In the genomic region with DNA sequence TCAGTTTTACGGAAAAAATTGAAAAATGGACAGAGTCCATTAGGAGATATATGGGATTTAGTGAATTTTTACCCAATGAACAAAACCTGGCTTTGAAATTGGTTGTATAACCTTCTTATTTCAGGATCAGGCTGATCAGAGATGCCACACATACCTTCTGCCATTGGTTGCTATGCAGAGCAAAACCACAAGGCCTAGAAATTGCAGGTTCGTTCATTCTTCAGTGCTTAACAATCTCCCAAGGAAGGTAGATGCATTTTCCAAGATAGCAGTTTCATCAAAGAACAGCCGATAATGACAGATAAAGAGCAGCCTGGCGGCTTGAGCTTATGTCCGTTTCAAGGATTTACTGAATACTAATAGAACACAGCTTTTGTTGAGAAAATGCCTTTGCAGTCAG, we compare ENCODE assay signal across 1 cellular context.
TF ChIP-seq lines count a peak whose summit lies in the region.

No MANE protein-coding gene starts in this region.

TF ChIP-seq in GM23338, 12 proteins besides CTCF, POLR2A, EP300 and RAD21 (continued from another document):
- TF ChIP-seq, protein P1, sequence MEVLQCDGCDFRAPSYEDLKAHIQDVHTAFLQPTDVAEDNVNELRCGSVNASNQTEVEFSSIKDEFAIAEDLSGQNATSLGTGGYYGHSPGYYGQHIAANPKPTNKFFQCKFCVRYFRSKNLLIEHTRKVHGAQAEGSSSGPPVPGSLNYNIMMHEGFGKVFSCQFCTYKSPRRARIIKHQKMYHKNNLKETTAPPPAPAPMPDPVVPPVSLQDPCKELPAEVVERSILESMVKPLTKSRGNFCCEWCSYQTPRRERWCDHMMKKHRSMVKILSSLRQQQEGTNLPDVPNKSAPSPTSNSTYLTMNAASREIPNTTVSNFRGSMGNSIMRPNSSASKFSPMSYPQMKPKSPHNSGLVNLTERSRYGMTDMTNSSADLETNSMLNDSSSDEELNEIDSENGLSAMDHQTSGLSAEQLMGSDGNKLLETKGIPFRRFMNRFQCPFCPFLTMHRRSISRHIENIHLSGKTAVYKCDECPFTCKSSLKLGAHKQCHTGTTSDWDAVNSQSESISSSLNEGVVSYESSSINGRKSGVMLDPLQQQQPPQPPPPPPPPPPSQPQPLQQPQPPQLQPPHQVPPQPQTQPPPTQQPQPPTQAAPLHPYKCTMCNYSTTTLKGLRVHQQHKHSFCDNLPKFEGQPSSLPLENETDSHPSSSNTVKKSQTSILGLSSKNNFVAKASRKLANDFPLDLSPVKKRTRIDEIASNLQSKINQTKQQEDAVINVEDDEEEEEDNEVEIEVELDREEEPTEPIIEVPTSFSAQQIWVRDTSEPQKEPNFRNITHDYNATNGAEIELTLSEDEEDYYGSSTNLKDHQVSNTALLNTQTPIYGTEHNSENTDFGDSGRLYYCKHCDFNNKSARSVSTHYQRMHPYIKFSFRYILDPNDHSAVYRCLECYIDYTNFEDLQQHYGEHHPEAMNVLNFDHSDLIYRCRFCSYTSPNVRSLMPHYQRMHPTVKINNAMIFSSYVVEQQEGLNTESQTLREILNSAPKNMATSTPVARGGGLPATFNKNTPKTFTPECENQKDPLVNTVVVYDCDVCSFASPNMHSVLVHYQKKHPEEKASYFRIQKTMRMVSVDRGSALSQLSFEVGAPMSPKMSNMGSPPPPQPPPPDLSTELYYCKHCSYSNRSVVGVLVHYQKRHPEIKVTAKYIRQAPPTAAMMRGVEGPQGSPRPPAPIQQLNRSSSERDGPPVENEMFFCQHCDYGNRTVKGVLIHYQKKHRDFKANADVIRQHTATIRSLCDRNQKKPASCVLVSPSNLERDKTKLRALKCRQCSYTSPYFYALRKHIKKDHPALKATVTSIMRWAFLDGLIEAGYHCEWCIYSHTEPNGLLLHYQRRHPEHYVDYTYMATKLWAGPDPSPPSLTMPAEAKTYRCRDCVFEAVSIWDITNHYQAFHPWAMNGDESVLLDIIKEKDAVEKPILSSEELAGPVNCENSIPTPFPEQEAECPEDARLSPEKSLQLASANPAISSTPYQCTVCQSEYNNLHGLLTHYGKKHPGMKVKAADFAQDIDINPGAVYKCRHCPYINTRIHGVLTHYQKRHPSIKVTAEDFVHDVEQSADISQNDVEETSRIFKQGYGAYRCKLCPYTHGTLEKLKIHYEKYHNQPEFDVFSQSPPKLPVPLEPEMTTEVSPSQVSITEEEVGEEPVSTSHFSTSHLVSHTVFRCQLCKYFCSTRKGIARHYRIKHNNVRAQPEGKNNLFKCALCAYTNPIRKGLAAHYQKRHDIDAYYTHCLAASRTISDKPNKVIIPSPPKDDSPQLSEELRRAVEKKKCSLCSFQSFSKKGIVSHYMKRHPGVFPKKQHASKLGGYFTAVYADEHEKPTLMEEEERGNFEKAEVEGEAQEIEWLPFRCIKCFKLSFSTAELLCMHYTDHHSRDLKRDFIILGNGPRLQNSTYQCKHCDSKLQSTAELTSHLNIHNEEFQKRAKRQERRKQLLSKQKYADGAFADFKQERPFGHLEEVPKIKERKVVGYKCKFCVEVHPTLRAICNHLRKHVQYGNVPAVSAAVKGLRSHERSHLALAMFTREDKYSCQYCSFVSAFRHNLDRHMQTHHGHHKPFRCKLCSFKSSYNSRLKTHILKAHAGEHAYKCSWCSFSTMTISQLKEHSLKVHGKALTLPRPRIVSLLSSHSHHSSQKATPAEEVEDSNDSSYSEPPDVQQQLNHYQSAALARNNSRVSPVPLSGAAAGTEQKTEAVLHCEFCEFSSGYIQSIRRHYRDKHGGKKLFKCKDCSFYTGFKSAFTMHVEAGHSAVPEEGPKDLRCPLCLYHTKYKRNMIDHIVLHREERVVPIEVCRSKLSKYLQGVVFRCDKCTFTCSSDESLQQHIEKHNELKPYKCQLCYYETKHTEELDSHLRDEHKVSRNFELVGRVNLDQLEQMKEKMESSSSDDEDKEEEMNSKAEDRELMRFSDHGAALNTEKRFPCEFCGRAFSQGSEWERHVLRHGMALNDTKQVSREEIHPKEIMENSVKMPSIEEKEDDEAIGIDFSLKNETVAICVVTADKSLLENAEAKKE (CRISPR knock-in tag; IDR thresholded peaks at IDR 0.05), result no peak
- TF ChIP-seq NANOG (IDR thresholded peaks at IDR 0.05; ENCODE audit: borderline replicate concordance) (no peak), CREB1 (CRISPR knock-in tag; IDR thresholded peaks at IDR 0.05; ENCODE audit: low read depth) (no peak), ZNF114 (CRISPR knock-in tag; IDR thresholded peaks at IDR 0.05) (no peak), POLR2AphosphoS5 (IDR thresholded peaks at IDR 0.05; ENCODE audit: low read depth) (no peak), EZH2 (IDR thresholded peaks at IDR 0.05; ENCODE audit: low read depth, unreplicated experiment) (no peak), EZH2phosphoT487 (IDR thresholded peaks at IDR 0.05; ENCODE audit: unreplicated experiment) (no peak), JUNB (IDR thresholded peaks at IDR 0.05; ENCODE audit: unreplicated experiment) (no peak)
- TF ChIP-seq, protein P2, sequence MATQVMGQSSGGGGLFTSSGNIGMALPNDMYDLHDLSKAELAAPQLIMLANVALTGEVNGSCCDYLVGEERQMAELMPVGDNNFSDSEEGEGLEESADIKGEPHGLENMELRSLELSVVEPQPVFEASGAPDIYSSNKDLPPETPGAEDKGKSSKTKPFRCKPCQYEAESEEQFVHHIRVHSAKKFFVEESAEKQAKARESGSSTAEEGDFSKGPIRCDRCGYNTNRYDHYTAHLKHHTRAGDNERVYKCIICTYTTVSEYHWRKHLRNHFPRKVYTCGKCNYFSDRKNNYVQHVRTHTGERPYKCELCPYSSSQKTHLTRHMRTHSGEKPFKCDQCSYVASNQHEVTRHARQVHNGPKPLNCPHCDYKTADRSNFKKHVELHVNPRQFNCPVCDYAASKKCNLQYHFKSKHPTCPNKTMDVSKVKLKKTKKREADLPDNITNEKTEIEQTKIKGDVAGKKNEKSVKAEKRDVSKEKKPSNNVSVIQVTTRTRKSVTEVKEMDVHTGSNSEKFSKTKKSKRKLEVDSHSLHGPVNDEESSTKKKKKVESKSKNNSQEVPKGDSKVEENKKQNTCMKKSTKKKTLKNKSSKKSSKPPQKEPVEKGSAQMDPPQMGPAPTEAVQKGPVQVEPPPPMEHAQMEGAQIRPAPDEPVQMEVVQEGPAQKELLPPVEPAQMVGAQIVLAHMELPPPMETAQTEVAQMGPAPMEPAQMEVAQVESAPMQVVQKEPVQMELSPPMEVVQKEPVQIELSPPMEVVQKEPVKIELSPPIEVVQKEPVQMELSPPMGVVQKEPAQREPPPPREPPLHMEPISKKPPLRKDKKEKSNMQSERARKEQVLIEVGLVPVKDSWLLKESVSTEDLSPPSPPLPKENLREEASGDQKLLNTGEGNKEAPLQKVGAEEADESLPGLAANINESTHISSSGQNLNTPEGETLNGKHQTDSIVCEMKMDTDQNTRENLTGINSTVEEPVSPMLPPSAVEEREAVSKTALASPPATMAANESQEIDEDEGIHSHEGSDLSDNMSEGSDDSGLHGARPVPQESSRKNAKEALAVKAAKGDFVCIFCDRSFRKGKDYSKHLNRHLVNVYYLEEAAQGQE (IDR thresholded peaks at IDR 0.05; ENCODE audit: unreplicated experiment), result no peak
